ENCODE assay signal across 1 cellular context in the genomic region with DNA sequence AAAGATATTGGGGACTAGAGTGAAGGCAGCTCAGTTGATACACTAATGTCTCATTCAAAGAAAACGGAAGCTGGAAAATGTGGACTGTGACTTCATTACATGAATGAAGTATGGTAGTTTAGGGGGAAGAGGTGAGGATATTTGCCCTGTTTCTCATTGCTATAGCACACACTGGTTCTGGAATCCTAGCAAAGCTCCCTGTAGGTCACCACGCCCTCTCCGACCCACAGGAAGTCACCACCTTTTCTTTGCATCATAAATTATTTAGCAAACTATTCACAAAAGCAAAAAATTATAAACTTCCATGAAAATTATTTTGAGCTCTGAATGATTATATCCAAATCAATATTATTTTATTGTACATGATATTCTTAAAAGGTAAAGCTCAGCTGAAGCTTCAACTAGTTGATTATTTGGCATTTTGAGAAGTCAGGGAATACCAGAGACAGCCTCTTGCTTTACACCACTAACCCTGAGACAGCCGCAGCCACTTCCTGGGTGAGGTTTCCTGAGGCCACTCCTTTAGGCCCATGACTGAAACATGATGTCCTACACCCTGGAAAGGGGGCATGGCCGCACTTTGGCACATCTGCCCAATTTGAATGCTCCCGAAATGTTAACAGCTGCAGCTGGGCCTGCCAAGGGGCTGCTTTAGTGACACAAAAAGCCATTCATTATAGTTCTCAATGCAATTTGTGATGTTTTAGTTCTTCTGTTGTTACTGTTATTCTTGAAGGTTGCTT.
TF ChIP-seq lines count a peak whose summit lies in the region.

No MANE protein-coding gene starts in this region.

TF ChIP-seq in SK-N-SH treated with all-trans-retinoic acid at 6 μM for 48 hours, 23 proteins besides CTCF, POLR2A, EP300 and RAD21 (continued from another document):
- TF ChIP-seq, protein P1, sequence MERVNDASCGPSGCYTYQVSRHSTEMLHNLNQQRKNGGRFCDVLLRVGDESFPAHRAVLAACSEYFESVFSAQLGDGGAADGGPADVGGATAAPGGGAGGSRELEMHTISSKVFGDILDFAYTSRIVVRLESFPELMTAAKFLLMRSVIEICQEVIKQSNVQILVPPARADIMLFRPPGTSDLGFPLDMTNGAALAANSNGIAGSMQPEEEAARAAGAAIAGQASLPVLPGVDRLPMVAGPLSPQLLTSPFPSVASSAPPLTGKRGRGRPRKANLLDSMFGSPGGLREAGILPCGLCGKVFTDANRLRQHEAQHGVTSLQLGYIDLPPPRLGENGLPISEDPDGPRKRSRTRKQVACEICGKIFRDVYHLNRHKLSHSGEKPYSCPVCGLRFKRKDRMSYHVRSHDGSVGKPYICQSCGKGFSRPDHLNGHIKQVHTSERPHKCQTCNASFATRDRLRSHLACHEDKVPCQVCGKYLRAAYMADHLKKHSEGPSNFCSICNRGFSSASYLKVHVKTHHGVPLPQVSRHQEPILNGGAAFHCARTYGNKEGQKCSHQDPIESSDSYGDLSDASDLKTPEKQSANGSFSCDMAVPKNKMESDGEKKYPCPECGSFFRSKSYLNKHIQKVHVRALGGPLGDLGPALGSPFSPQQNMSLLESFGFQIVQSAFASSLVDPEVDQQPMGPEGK (CRISPR knock-in tag; IDR thresholded peaks at IDR 0.05; ENCODE audit: borderline replicate concordance): no peak
- TF ChIP-seq ZFP3 (CRISPR knock-in tag; IDR thresholded peaks at IDR 0.05) (no peak), OSR1 (CRISPR knock-in tag; IDR thresholded peaks at IDR 0.05) (no peak), ZNF565 (CRISPR knock-in tag; conservative IDR thresholded peaks at IDR 0.05; ENCODE audit: low read depth) (no peak)
